ENCODE assay signal across 1 cellular context in genomic region chr19:28980236-28980868, GRCh38.
TF ChIP-seq lines count a peak whose summit lies in the region.

No MANE protein-coding gene starts in this region.

TF ChIP-seq in GM23338, 12 proteins besides CTCF, POLR2A, EP300 and RAD21 (continued from another document):
- TF ChIP-seq ZNF462 (CRISPR knock-in tag; IDR thresholded peaks at IDR 0.05), result no peak
- TF ChIP-seq JUNB (IDR thresholded peaks at IDR 0.05; ENCODE audit: unreplicated experiment), result no peak
- TF ChIP-seq ZNF331 (CRISPR knock-in tag; IDR thresholded peaks at IDR 0.05; ENCODE audit: low read depth), result no peak
- TF ChIP-seq ZNF114 (CRISPR knock-in tag; IDR thresholded peaks at IDR 0.05), result no peak
- no peak for TF ChIP-seq POLR2AphosphoS5 (IDR thresholded peaks at IDR 0.05; ENCODE audit: low read depth)
- no peak for TF ChIP-seq STAT1 (IDR thresholded peaks at IDR 0.05; ENCODE audit: unreplicated experiment)
- TF ChIP-seq, protein P1, sequence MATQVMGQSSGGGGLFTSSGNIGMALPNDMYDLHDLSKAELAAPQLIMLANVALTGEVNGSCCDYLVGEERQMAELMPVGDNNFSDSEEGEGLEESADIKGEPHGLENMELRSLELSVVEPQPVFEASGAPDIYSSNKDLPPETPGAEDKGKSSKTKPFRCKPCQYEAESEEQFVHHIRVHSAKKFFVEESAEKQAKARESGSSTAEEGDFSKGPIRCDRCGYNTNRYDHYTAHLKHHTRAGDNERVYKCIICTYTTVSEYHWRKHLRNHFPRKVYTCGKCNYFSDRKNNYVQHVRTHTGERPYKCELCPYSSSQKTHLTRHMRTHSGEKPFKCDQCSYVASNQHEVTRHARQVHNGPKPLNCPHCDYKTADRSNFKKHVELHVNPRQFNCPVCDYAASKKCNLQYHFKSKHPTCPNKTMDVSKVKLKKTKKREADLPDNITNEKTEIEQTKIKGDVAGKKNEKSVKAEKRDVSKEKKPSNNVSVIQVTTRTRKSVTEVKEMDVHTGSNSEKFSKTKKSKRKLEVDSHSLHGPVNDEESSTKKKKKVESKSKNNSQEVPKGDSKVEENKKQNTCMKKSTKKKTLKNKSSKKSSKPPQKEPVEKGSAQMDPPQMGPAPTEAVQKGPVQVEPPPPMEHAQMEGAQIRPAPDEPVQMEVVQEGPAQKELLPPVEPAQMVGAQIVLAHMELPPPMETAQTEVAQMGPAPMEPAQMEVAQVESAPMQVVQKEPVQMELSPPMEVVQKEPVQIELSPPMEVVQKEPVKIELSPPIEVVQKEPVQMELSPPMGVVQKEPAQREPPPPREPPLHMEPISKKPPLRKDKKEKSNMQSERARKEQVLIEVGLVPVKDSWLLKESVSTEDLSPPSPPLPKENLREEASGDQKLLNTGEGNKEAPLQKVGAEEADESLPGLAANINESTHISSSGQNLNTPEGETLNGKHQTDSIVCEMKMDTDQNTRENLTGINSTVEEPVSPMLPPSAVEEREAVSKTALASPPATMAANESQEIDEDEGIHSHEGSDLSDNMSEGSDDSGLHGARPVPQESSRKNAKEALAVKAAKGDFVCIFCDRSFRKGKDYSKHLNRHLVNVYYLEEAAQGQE (IDR thresholded peaks at IDR 0.05; ENCODE audit: unreplicated experiment), result no peak
- no peak for TF ChIP-seq NANOG (IDR thresholded peaks at IDR 0.05; ENCODE audit: borderline replicate concordance)
- no peak for TF ChIP-seq CREB1 (CRISPR knock-in tag; IDR thresholded peaks at IDR 0.05; ENCODE audit: low read depth)
- no peak for TF ChIP-seq ETS1 (IDR thresholded peaks at IDR 0.05)
- TF ChIP-seq EZH2 (IDR thresholded peaks at IDR 0.05; ENCODE audit: low read depth, unreplicated experiment), result no peak
